Comparison of ENCODE assay signal across 10 cellular contexts in genomic region chr9:87276851-87277251, GRCh38.
A peak's percentile ranks its signal among the peaks of the same experiment; 100 is the strongest.
DNase-seq lines count a peak whose midpoint lies in the region; ATAC-seq and TF ChIP-seq lines count a peak whose summit lies in the region.
"Had no signal": no experiment of that assay in that cellular context is flagged by ENCODE, and none has a peak within 500 bp of the region (broad histone marks: within the 10 kb centered on the region; RNA-seq: fewer than 3 reads in every experiment).

No MANE protein-coding gene starts in this region.

- H3K36me3 ChIP-seq in CD4-positive, alpha-beta memory T cell (ENCODE audit: insufficient read depth, low read length), result no peaks in the 10 kb centered on the region
- H3K36me3 ChIP-seq in brain microvascular endothelial cell (replicated peaks) (no peaks in the 10 kb centered on the region), uterus (no peaks in the 10 kb centered on the region)

- ATAC-seq in HG03442 (IDR thresholded peaks at IDR 0.05; ENCODE audit: unreplicated experiment) (peak; percentile 63), natural killer cell (peak; percentile 72 to 85 (median 77)), GM19328 (IDR thresholded peaks at IDR 0.05; ENCODE audit: unreplicated experiment) (no peak), HG03439 (IDR thresholded peaks at IDR 0.05; ENCODE audit: unreplicated experiment) (no peak)

- POLR2A ChIA-PET in CD4-positive, alpha-beta memory T cell (lab: Charles Lee; ENCODE audit: partially characterized antibody), result no interaction called here

- no peaks in the 10 kb centered on the region for H3K27me3 ChIP-seq in CD4-positive, alpha-beta memory T cell (ENCODE audit: insufficient read depth, low read length)
- no peaks in the 10 kb centered on the region for H3K27me3 ChIP-seq in brain microvascular endothelial cell (replicated peaks)
- H3K27me3 ChIP-seq in uterus, result no peaks in the 10 kb centered on the region

- H3K4me1 ChIP-seq in CD4-positive, alpha-beta memory T cell (ENCODE audit: insufficient read depth, low read length), result peaks cover 26% of the 10 kb centered on the region
- no peaks in the 10 kb centered on the region for H3K4me1 ChIP-seq in uterus

- peak in 2 of 5 donors; percentile 1 for DNase-seq in CD4-positive, alpha-beta memory T cell
- DNase-seq in brain microvascular endothelial cell (peak; percentile 45), natural killer cell (no peak), NCI-H146 (lab: John Stamatoyannopoulos, UW) (no peak), uterus (no peak)
- DNase-seq: NCI-H1417, posterior cingulate gyrus had no signal

- intact Hi-C loops in CD4-positive, alpha-beta memory T cell (cut with micrococcal nuclease), result no loop called here
- intact Hi-C loops in natural killer cell (cut with micrococcal nuclease) (no loop called here), uterus (cut with DNase I; ENCODE audit: low total_unique reads) (no loop called here)

- H3K27ac ChIP-seq in CD4-positive, alpha-beta memory T cell (ENCODE audit: low read depth, low read length), result no peak overlapping the region
- peak overlapping the region; percentile 88 for H3K27ac ChIP-seq in brain microvascular endothelial cell
- peak overlapping the region in 1 of 2 donors; percentile 47 for H3K27ac ChIP-seq in uterus

- H3K27ac Mint-ChIP-seq in CD4-positive, alpha-beta memory T cell, result peak overlapping the region in 4 of 7 donors; percentile 0 to 55 (median 39)
- H3K27ac Mint-ChIP-seq in natural killer cell, result peak overlapping the region; percentile 83 to 88

- in situ Hi-C loops in brain microvascular endothelial cell (cut with HindIII; ENCODE audit: low pct_ligation_motif_present, low sequenced_read_pairs), result no loop called here

- peak overlapping the region in 6 of 8 donors; percentile 2 to 65 (median 40) for H3K4me3 Mint-ChIP-seq in CD4-positive, alpha-beta memory T cell
- H3K4me3 Mint-ChIP-seq in natural killer cell, result peak overlapping the region; percentile 72

- H3K36me3 Mint-ChIP-seq in CD4-positive, alpha-beta memory T cell, result no peaks in the 10 kb centered on the region
- H3K36me3 Mint-ChIP-seq in natural killer cell, result no peaks in the 10 kb centered on the region

- CTCF ChIA-PET in CD4-positive, alpha-beta memory T cell (lab: Charles Lee; ENCODE audit: partially characterized antibody), result no interaction called here

- no peak overlapping the region for H3K4me3 ChIP-seq in CD4-positive, alpha-beta memory T cell (ENCODE audit: low read length in 2 of 2)
- no peak overlapping the region for H3K4me3 ChIP-seq in brain microvascular endothelial cell (ENCODE audit: low read depth, low read length)
- H3K4me3 ChIP-seq in uterus, result no peak overlapping the region

- H3K9me3 ChIP-seq in CD4-positive, alpha-beta memory T cell (ENCODE audit: control insufficient read depth in 1 of 2, low read length in 2 of 2), result no peaks in the 10 kb centered on the region
- no peaks in the 10 kb centered on the region for H3K9me3 ChIP-seq in uterus

- H3K4me1 Mint-ChIP-seq in CD4-positive, alpha-beta memory T cell, result peaks cover 3 to 29% (median 10%) of the 10 kb centered on the region in 4 donors
- H3K4me1 Mint-ChIP-seq in natural killer cell, result peaks cover 61 to 67% of the 10 kb centered on the region in 2 donors

- peaks cover 0 to 3% (median 0%) of the 10 kb centered on the region in 8 donors for H3K9me3 Mint-ChIP-seq in CD4-positive, alpha-beta memory T cell
- H3K9me3 Mint-ChIP-seq in natural killer cell, result no peaks in the 10 kb centered on the region

- TF ChIP-seq POLR2A in uterus (IDR thresholded peaks at IDR 0.05), result no peak

- TF ChIP-seq CTCF in brain microvascular endothelial cell (IDR thresholded peaks at IDR 0.05; ENCODE audit: low read depth, low read length, missing control alignments) (no peak), natural killer cell (IDR thresholded peaks at IDR 0.05) (no peak), uterus (IDR thresholded peaks at IDR 0.05) (no peak)

- H3K27me3 Mint-ChIP-seq in CD4-positive, alpha-beta memory T cell, result peaks cover 0 to 2% of the 10 kb centered on the region in 2 donors
- H3K27me3 Mint-ChIP-seq in natural killer cell (ENCODE audit: low read depth in 2 of 2), result peaks cover 10 to 38% of the 10 kb centered on the region in 2 donors

Comparison
In these comparisons a context has a peak if more than half of its experiments do, and no peak if none do; other contexts are left out.
1. ATAC-seq: peak in HG03442 (single experiment) and natural killer cell (3 of 3); none in GM19328 (single experiment) and HG03439 (single experiment).